In genomic region chr15:42608110-42608531, GRCh38 we compare ENCODE assay signal across 9 cellular contexts. TPM values are rescaled to one million over a fixed set of nuclear protein-coding genes. Genes with fewer than 3 reads are reported as not detected.
DNase-seq lines count a peak whose midpoint lies in the region; ATAC-seq, FAIRE-seq and TF ChIP-seq lines count a peak whose summit lies in the region.
"Had no signal": no experiment of that assay in that cellular context is flagged by ENCODE, and none has a peak within 500 bp of the region (broad histone marks: within the 10 kb centered on the region; RNA-seq: fewer than 3 reads in every experiment).

No MANE protein-coding gene starts in this region.

- H3K4me1 Mint-ChIP-seq in CD4-positive, CD25-positive, alpha-beta regulatory T cell: peaks cover 28 to 57% (median 38%) of the 10 kb centered on the region in 4 donors

- no peak for FAIRE-seq in GM12878 (lab: Jason Lieb, UNC)

- no peaks in the 10 kb centered on the region for H3K36me3 ChIP-seq in CD4-positive, CD25-positive, alpha-beta regulatory T cell (ENCODE audit: control insufficient read depth, insufficient read depth, low read length)
- H3K36me3 ChIP-seq in RWPE2 (ENCODE audit: low read depth) (no peaks in the 10 kb centered on the region), GM12878 (ENCODE audit: control insufficient read depth in 2 of 2, insufficient read depth in 2 of 2, low read length in 1 of 2) (no peaks in the 10 kb centered on the region), esophagus squamous epithelium (no peaks in the 10 kb centered on the region)
- H3K36me3 ChIP-seq: adrenal gland had no signal

- peak overlapping the region; percentile 26 for H3K4me3 ChIP-seq in CD4-positive, CD25-positive, alpha-beta regulatory T cell (ENCODE audit: low read depth, low read length)
- H3K4me3 ChIP-seq in RWPE2 (ENCODE audit: severe bottlenecking) (no peak overlapping the region), GM12878 (no peak overlapping the region), esophagus squamous epithelium (no peak overlapping the region)
- H3K4me3 ChIP-seq: adrenal gland had no signal

- no peak for TF ChIP-seq CTCF in RWPE2 (IDR thresholded peaks at IDR 0.05; ENCODE audit: poor library complexity, severe bottlenecking)
- no peak for TF ChIP-seq CTCF in GM12878 (IDR thresholded peaks at IDR 0.05 in 2 of 3, conservative IDR thresholded peaks at IDR 0.05 in 1 of 3; ENCODE audit: control insufficient read depth in 2 of 3, extremely low read depth in 1 of 3, insufficient read depth in 1 of 3, low read depth in 3 of 3, low read length in 3 of 3)
- TF ChIP-seq CTCF in esophagus squamous epithelium (IDR thresholded peaks at IDR 0.05): no peak

- DNase-seq in CD4-positive, CD25-positive, alpha-beta regulatory T cell: peak; percentile 11 to 83 (median 32)
- DNase-seq in RWPE2 (ENCODE audit: low spot score) (no peak), GM12878 (ENCODE audit: low read depth, low spot score) (peak; percentile 71), esophagus squamous epithelium (lab: John Stamatoyannopoulos, UW) (no peak)
- DNase-seq in stimulated activated CD4-positive, alpha-beta T cell treated with anti-CD3 and anti-CD28 coated beads, Interleukin-4, amount 100 ng/mL, for 1 hour: peak; percentile 3

- H3K4me2 ChIP-seq in GM12878 (ENCODE audit: control insufficient read depth, insufficient read depth): peak overlapping the region; percentile 66

- intact Hi-C loops in GM12878 (cut with micrococcal nuclease; ENCODE audit: unreplicated experiment) (no loop called here), esophagus squamous epithelium (cut with DNase I) (no loop called here)

- H3K9ac ChIP-seq in GM12878 (ENCODE audit: control insufficient read depth, insufficient read depth, low read length): peak overlapping the region; percentile 24; the same call in 1 of the 2 replicates

- H4K20me1 ChIP-seq in GM12878 (ENCODE audit: control insufficient read depth, insufficient read depth): no peaks in the 10 kb centered on the region

- H3K27ac ChIP-seq in CD4-positive, CD25-positive, alpha-beta regulatory T cell (ENCODE audit: insufficient read depth, low read length, poor library complexity, severe bottlenecking): no peak overlapping the region
- H3K27ac ChIP-seq in RWPE2 (ENCODE audit: poor library complexity, severe bottlenecking) (no peak overlapping the region), GM12878 (ENCODE audit: control insufficient read depth, insufficient read depth) (peak overlapping the region; percentile 50), esophagus squamous epithelium (peak overlapping the region in 2 of 4 donors; percentile 42 to 52)

- H3K36me3 Mint-ChIP-seq in CD4-positive, CD25-positive, alpha-beta regulatory T cell: no peaks in the 10 kb centered on the region

- 1% methylated on average over 4 of the region's 4 CpGs for WGBS in GM12878 (ENCODE audit: insufficient coverage, insufficient replicate concordance, low lambda C conversion rate, missing lambda C conversion rate)
- 48 to 72% methylated on average over 4 of the region's 4 CpGs for WGBS in esophagus squamous epithelium, 2 donors

- TF ChIP-seq POLR2A in GM12878 (IDR thresholded peaks at IDR 0.05; ENCODE audit: low read depth, low read length) (no peak), esophagus squamous epithelium (IDR thresholded peaks at IDR 0.05) (no peak)

- POLR2A ChIA-PET in GM12878 (lab: Charles Lee): interaction anchor here (0.7 to 5.5 kb wide), 7 partner anchors 15 to 39 kb away, joined by 3 to 38 read pairs (median 3); partner anchors contain the start of gene STARD9

- peak in 1 of 2 experiments; percentile 52; a peak in 1 of 4 replicates for TF ChIP-seq EP300 in GM12878 (IDR thresholded peaks at IDR 0.05; ENCODE audit: borderline replicate concordance in 1 of 2, control insufficient read depth in 1 of 2, low read depth in 2 of 2, low read length in 2 of 2)

- no peak for TF ChIP-seq RAD21 in GM12878 (IDR thresholded peaks at IDR 0.05; ENCODE audit: insufficient read depth, low read depth, low read length)

- H3K27me3 ChIP-seq in CD4-positive, CD25-positive, alpha-beta regulatory T cell (ENCODE audit: control insufficient read depth, insufficient read depth, low read length): no peaks in the 10 kb centered on the region
- no peaks in the 10 kb centered on the region for H3K27me3 ChIP-seq in RWPE2 (ENCODE audit: insufficient read depth, poor library complexity, severe bottlenecking)
- H3K27me3 ChIP-seq in GM12878 (replicated peaks in 1 of 2; ENCODE audit: control insufficient read depth in 2 of 2, insufficient read depth in 2 of 2, low read length in 1 of 2): no peaks in the 10 kb centered on the region
- H3K27me3 ChIP-seq in esophagus squamous epithelium: no peaks in the 10 kb centered on the region
- H3K27me3 ChIP-seq: adrenal gland had no signal

- H3K9me3 Mint-ChIP-seq in CD4-positive, CD25-positive, alpha-beta regulatory T cell: no peaks in the 10 kb centered on the region

- in situ Hi-C loops in GM12878 (cut with MboI): no loop called here

- RAD21 ChIA-PET in GM12878 (lab: Charles Lee; ENCODE audit: unreplicated experiment): interaction anchor here (0.6 to 4.4 kb wide), 8 partner anchors 12 to 103 kb away, joined by 3 to 30 read pairs (median 3); no protein-coding TSS in a partner anchor

- ATAC-seq in CD4-positive, CD25-positive, alpha-beta regulatory T cell (ENCODE audit: low read depth in 2 of 2): peak; percentile 56 to 68
- ATAC-seq in GM21825 (IDR thresholded peaks at IDR 0.05; ENCODE audit: unreplicated experiment) (peak; percentile 52), RWPE2 (ENCODE audit: low read depth) (0 out of 3 replicates have a peak, but pooled peaks have one; percentile 27), GM12878 (peak; percentile 82), HG03280 (IDR thresholded peaks at IDR 0.05; ENCODE audit: unreplicated experiment) (no peak), GM19455 (IDR thresholded peaks at IDR 0.05; ENCODE audit: unreplicated experiment) (no peak)

- no peaks in the 10 kb centered on the region for H3K27me3 Mint-ChIP-seq in CD4-positive, CD25-positive, alpha-beta regulatory T cell

- H3K9me3 ChIP-seq in CD4-positive, CD25-positive, alpha-beta regulatory T cell (ENCODE audit: control insufficient read depth in 2 of 2, low read length in 2 of 2): no peaks in the 10 kb centered on the region
- H3K9me3 ChIP-seq in RWPE2 (ENCODE audit: severe bottlenecking) (no peaks in the 10 kb centered on the region), GM12878 (replicated peaks; ENCODE audit: control insufficient read depth, insufficient read depth, low read length) (no peaks in the 10 kb centered on the region; the same call in 2 of the 3 replicates), esophagus squamous epithelium (no peaks in the 10 kb centered on the region)
- H3K9me3 ChIP-seq: adrenal gland had no signal

- peak overlapping the region; percentile 24 to 64 (median 48) for H3K4me3 Mint-ChIP-seq in CD4-positive, CD25-positive, alpha-beta regulatory T cell

- SMC1A ChIA-PET in GM12878 (lab: Charles Lee; ENCODE audit: uncharacterized antibody, unreplicated experiment): interaction anchor here (0.7 to 5.4 kb wide), 15 partner anchors 8 to 72 kb away, joined by 3 to 53 read pairs (median 4); no protein-coding TSS in a partner anchor

- no peaks in the 10 kb centered on the region; the same call in 1 of the 2 replicates for H3K79me2 ChIP-seq in GM12878 (ENCODE audit: control insufficient read depth, insufficient read depth, low read length)

- H3K4me1 ChIP-seq in CD4-positive, CD25-positive, alpha-beta regulatory T cell (ENCODE audit: control insufficient read depth, insufficient read depth, low read length, poor library complexity, severe bottlenecking): peaks cover 43% of the 10 kb centered on the region
- no peaks in the 10 kb centered on the region for H3K4me1 ChIP-seq in RWPE2 (ENCODE audit: insufficient read depth, poor library complexity, severe bottlenecking)
- peaks cover 45% of the 10 kb centered on the region for H3K4me1 ChIP-seq in GM12878 (ENCODE audit: control insufficient read depth, insufficient read depth, low read length)
- peaks cover 0 to 50% (median 26%) of the 10 kb centered on the region in 3 donors for H3K4me1 ChIP-seq in esophagus squamous epithelium

- H3K27ac Mint-ChIP-seq in CD4-positive, CD25-positive, alpha-beta regulatory T cell: peak overlapping the region in 2 of 3 donors; percentile 71 to 79

- BruUV-seq in GM12878 (replicated peaks; lab: Mats Ljungman, UMichigan): no TSS peak

- peak overlapping the region; percentile 59 for H2AFZ ChIP-seq in GM12878 (ENCODE audit: control insufficient read depth, low read depth, low read length)

- CTCF ChIA-PET in GM12878 (lab: Yijun Ruan, JAX): interaction anchor here (0.7 to 3.0 kb wide), 8 partner anchors 8 to 41 kb away, joined by 3 to 9 read pairs (median 4); partner anchors contain the start of gene STARD9

RNA-seq across cellular contexts. Expression of gene STARD9, which starts 32.7 kb away (rescaled TPM):
- 9.8 TPM for total RNA-seq in CD4-positive, CD25-positive, alpha-beta regulatory T cell
- polyA plus RNA-seq in CD4-positive, CD25-positive, alpha-beta regulatory T cell: under 1 TPM; 0.07 to 0.24 (median 0.14) TPM
- total RNA-seq in GM12878 (2013; cell fraction: nucleolus; rRNA removed): 144 and 149 TPM in 2 replicates
- total RNA-seq in GM12878 (2014; rRNA removed) (7.7 and 9.4 TPM in 2 replicates), GM12878 (2014; rRNA removed; fragmentation: Illumina TruSeq; extraction: Trizol) (7.5 and 8.1 TPM in 2 replicates), GM12878 (2021) (8.4 and 11.5 TPM in 2 replicates), esophagus squamous epithelium (10 to 100 TPM in 1 of 4 donors, 1 to 10 TPM in 3; 1.4 to 14.5 (median 2.3) TPM)
- 3.7 TPM for polyA plus RNA-seq in GM12878 (2011; ENCODE audit: low read depth)
- polyA plus RNA-seq in GM12878 (2011; rRNA removed) (3.6 and 4.7 TPM in 2 replicates), GM12878 (2014; fragmentation: Illumina TruSeq; extraction: Trizol) (8.6 and 8.7 TPM in 2 replicates), GM12878 (2014; fragmentation: Nextera tagmentation; extraction: Ambion mirVana) (1 to 10 TPM in 1 of 2 experiments, under 1 TPM in 1; 0.58 to 1.1 TPM), GM12878 (2014; rRNA removed) (8.2 and 9.3 TPM in 2 replicates), GM12878 (2016; fragmentation: Nextera tagmentation; extraction: Ambion mirVana) (1 to 10 TPM; 2.7 to 2.9 TPM)
- polyA plus RNA-seq in GM12878 (2011; cell fraction: cytosol; rRNA removed): 3.5 and 3.6 TPM in 2 replicates
- polyA plus RNA-seq in GM12878 (2011; cell fraction: nucleus; rRNA removed): 22.7 and 25.2 TPM in 2 replicates
- polyA plus RNA-seq in GM12878 (2012): 4.9 and 6.5 TPM in 2 replicates
- polyA minus RNA-seq in GM12878 (2011; rRNA and poly(A)+ RNA removed): 8.9 and 11.0 TPM in 2 replicates
- 1.5 and 2.0 TPM in 2 replicates for polyA minus RNA-seq in GM12878 (2011; cell fraction: cytosol; rRNA and poly(A)+ RNA removed)
- polyA minus RNA-seq in GM12878 (2011; cell fraction: nucleus; rRNA and poly(A)+ RNA removed): 10.2 and 13.9 TPM in 2 replicates

RNA-seq across cellular contexts. Expression of gene HAUS2, which starts 59.5 kb away (rescaled TPM):
- 24.4 TPM for total RNA-seq in CD4-positive, CD25-positive, alpha-beta regulatory T cell
- polyA plus RNA-seq in CD4-positive, CD25-positive, alpha-beta regulatory T cell: 10 to 100 TPM; 21.0 to 33.1 (median 25.1) TPM
- total RNA-seq in GM12878 (2013; cell fraction: nucleolus; rRNA removed): 16.7 and 25.2 TPM in 2 replicates
- 40.6 and 40.7 TPM in 2 replicates for total RNA-seq in GM12878 (2014; rRNA removed)
- total RNA-seq in GM12878 (2014; rRNA removed; fragmentation: Illumina TruSeq; extraction: Trizol): 37.5 and 41.8 TPM in 2 replicates
- 26.7 and 33.5 TPM in 2 replicates for total RNA-seq in GM12878 (2021)
- 15.2 TPM for polyA plus RNA-seq in GM12878 (2011; ENCODE audit: low read depth)
- polyA plus RNA-seq in GM12878 (2011; rRNA removed): 45.2 and 80.6 TPM in 2 replicates
- polyA plus RNA-seq in GM12878 (2011; cell fraction: cytosol; rRNA removed): 19.5 and 24.6 TPM in 2 replicates
- 6.9 and 8.6 TPM in 2 replicates for polyA plus RNA-seq in GM12878 (2011; cell fraction: nucleus; rRNA removed)
- polyA plus RNA-seq in GM12878 (2012): 17.9 and 26.5 TPM in 2 replicates
- 40.6 and 48.3 TPM in 2 replicates for polyA plus RNA-seq in GM12878 (2014; fragmentation: Illumina TruSeq; extraction: Trizol)
- polyA plus RNA-seq in GM12878 (2014; fragmentation: Nextera tagmentation; extraction: Ambion mirVana): 10 to 100 TPM; 30.8 to 37.0 TPM
- 25.3 and 28.7 TPM in 2 replicates for polyA plus RNA-seq in GM12878 (2014; rRNA removed)
- polyA plus RNA-seq in GM12878 (2016; fragmentation: Nextera tagmentation; extraction: Ambion mirVana): 10 to 100 TPM; 54.0 to 59.3 TPM
- 19.1 and 19.2 TPM in 2 replicates for polyA minus RNA-seq in GM12878 (2011; rRNA and poly(A)+ RNA removed)
- polyA minus RNA-seq in GM12878 (2011; cell fraction: cytosol; rRNA and poly(A)+ RNA removed): 10.1 and 12.4 TPM in 2 replicates
- 3.0 and 3.9 TPM in 2 replicates for polyA minus RNA-seq in GM12878 (2011; cell fraction: nucleus; rRNA and poly(A)+ RNA removed)
- total RNA-seq in esophagus squamous epithelium: 10 to 100 TPM in 3 of 4 donors, 1 to 10 TPM in 1; 6.6 to 28.5 (median 16.7) TPM

RNA-seq across cellular contexts. Expression of gene LRRC57, which starts 59.5 kb away (rescaled TPM):
- total RNA-seq in CD4-positive, CD25-positive, alpha-beta regulatory T cell: 36.0 TPM
- 10 to 100 TPM in 1 of 4 donors, 1 to 10 TPM in 3; 5.8 to 11.6 (median 7.3) TPM for polyA plus RNA-seq in CD4-positive, CD25-positive, alpha-beta regulatory T cell
- total RNA-seq in GM12878 (2013; cell fraction: nucleolus; rRNA removed): 27.7 and 30.2 TPM in 2 replicates
- total RNA-seq in GM12878 (2014; rRNA removed) (5.9 and 8.1 TPM in 2 replicates), GM12878 (2014; rRNA removed; fragmentation: Illumina TruSeq; extraction: Trizol) (11.4 and 12.2 TPM in 2 replicates), GM12878 (2021) (10.4 and 11.1 TPM in 2 replicates), esophagus squamous epithelium (10 to 100 TPM; 10.5 to 13.0 (median 11.7) TPM)
- 4.2 TPM for polyA plus RNA-seq in GM12878 (2011; ENCODE audit: low read depth)
- polyA plus RNA-seq in GM12878 (2011; rRNA removed) (11.6 and 15.7 TPM in 2 replicates), GM12878 (2014; fragmentation: Illumina TruSeq; extraction: Trizol) (10.3 and 11.9 TPM in 2 replicates), GM12878 (2014; fragmentation: Nextera tagmentation; extraction: Ambion mirVana) (1 to 10 TPM; 5.2 to 5.8 TPM), GM12878 (2014; rRNA removed) (7.0 and 7.7 TPM in 2 replicates), GM12878 (2016; fragmentation: Nextera tagmentation; extraction: Ambion mirVana) (10 to 100 TPM in 1 of 2 experiments, 1 to 10 TPM in 1; 8.3 to 10.9 TPM)
- polyA plus RNA-seq in GM12878 (2011; cell fraction: cytosol; rRNA removed): 12.5 and 14.4 TPM in 2 replicates
- 7.3 and 10.0 TPM in 2 replicates for polyA plus RNA-seq in GM12878 (2011; cell fraction: nucleus; rRNA removed)
- 6.3 and 7.5 TPM in 2 replicates for polyA plus RNA-seq in GM12878 (2012)
- polyA minus RNA-seq in GM12878 (2011; rRNA and poly(A)+ RNA removed): 8.1 and 9.7 TPM in 2 replicates
- 1.7 and 3.7 TPM in 2 replicates for polyA minus RNA-seq in GM12878 (2011; cell fraction: cytosol; rRNA and poly(A)+ RNA removed)
- polyA minus RNA-seq in GM12878 (2011; cell fraction: nucleus; rRNA and poly(A)+ RNA removed): 4.1 and 7.1 TPM in 2 replicates

Comparison
In these comparisons a context has a peak if more than half of its experiments do, and no peak if none do; other contexts are left out.
1. ATAC-seq: peak in CD4-positive, CD25-positive, alpha-beta regulatory T cell (2 of 2), GM21825 (single experiment), RWPE2 (single experiment) and GM12878 (single experiment); none in HG03280 (single experiment) and GM19455 (single experiment).
2. DNase-seq: peak in CD4-positive, CD25-positive, alpha-beta regulatory T cell (3 of 3), GM12878 (single experiment) and stimulated activated CD4-positive, alpha-beta T cell treated with anti-CD3 and anti-CD28 coated beads, Interleukin-4, amount 100 ng/mL, for 1 hour (single experiment); none in RWPE2 (single experiment) and esophagus squamous epithelium (single experiment).